In the genomic region with DNA sequence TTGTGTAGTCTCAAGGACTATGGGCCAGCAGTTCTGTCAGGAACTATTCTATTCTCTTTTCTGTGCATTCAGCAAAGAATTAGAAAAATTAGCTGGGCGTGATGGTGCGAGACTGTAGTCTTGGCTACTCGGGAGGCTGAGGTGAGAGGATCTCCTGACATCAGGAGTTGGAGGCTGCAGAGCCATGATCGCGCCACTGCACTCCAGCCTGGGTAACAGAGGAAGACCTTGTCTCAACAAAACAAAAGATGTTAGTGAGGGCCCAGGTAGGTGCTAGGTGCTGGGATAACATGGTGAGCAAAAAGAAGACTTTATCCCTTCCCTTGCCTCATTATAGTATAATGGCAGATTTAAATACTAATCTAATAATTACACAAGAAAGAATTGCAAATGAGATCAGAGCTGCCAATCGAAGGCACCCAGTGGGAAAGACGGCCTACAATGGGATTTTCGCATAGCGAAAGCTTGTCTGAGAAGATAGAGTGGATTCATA, we compare ENCODE assay signal across 8 cellular contexts. TPM values are rescaled to one million over a fixed set of nuclear protein-coding genes. Genes with fewer than 3 reads are reported as not detected.
DNase-seq lines count a peak whose midpoint lies in the region; ATAC-seq and TF ChIP-seq lines count a peak whose summit lies in the region.

No MANE protein-coding gene starts in this region.

- H3K9me3 ChIP-seq in skeletal muscle satellite cell (replicated peaks; ENCODE audit: low read length): no peaks in the 10 kb centered on the region

- H3K9ac ChIP-seq in skeletal muscle satellite cell (ENCODE audit: low read depth, low read length): peak overlapping the region; percentile 92

- H3K4me2 ChIP-seq in skeletal muscle satellite cell (ENCODE audit: low read length): peak overlapping the region; percentile 92

- DNase-seq in Right ventricle myocardium inferior (ENCODE audit: missing footprints) (no peak), cardiac septum (ENCODE audit: low spot score) (no peak), RPMI8226 (peak; percentile 3), foreskin fibroblast (no peak), KBM-7 (no peak), 8988T (no peak)

- in situ Hi-C loops in KBM-7 (cut with MboI; ENCODE audit: low pct_unique_long_range_greater_than_20kb, low sequenced_read_pairs): no loop called here

- peaks cover 12% of the 10 kb centered on the region for H3K36me3 ChIP-seq in skeletal muscle satellite cell (ENCODE audit: insufficient read depth, low read length)

- H3K4me3 ChIP-seq in foreskin fibroblast (ENCODE audit: low read depth in 1 of 2, low read length in 2 of 2) (peak overlapping the region; percentile 83 to 88), skeletal muscle satellite cell (ENCODE audit: low read length) (peak overlapping the region; percentile 84)

- ATAC-seq in Right ventricle myocardium inferior: peak; percentile 12
- no peak for ATAC-seq in HG02623 (IDR thresholded peaks at IDR 0.05; ENCODE audit: unreplicated experiment)

- no peak for TF ChIP-seq CTCF in foreskin fibroblast (IDR thresholded peaks at IDR 0.05; ENCODE audit: low read depth, low read length)

- intact Hi-C loops in Right ventricle myocardium inferior (cut with DNase I): loop anchor here (5.0 kb wide), 1 partner anchor 61 kb away; no protein-coding TSS in a partner anchor
- intact Hi-C loops in cardiac septum (cut with DNase I): no loop called here

- no peaks in the 10 kb centered on the region for H3K27me3 ChIP-seq in skeletal muscle satellite cell (ENCODE audit: control insufficient read depth, insufficient read depth, low read length)

- peaks cover 12% of the 10 kb centered on the region for H3K4me1 ChIP-seq in skeletal muscle satellite cell (ENCODE audit: control insufficient read depth, insufficient read depth, low read length)

RNA-seq across cellular contexts. Expression of a gene that starts 0.4 kb away (rescaled TPM):
- total RNA-seq in Right ventricle myocardium inferior: 53.9 TPM
- 46.9 TPM for total RNA-seq in cardiac septum
- 44.6 and 53.5 TPM in 2 replicates for total RNA-seq in skeletal muscle satellite cell (2012; rRNA removed)
